ENCODE assay signal across 8 cellular contexts in genomic region chr16:23836404-23837291, GRCh38. TPM values are rescaled to one million over a fixed set of nuclear protein-coding genes. Genes with fewer than 3 reads are reported as not detected.
A peak's percentile ranks its signal among the peaks of the same experiment; 100 is the strongest.
DNase-seq lines count a peak whose midpoint lies in the region; ATAC-seq lines count a peak whose summit lies in the region.

No MANE protein-coding gene starts in this region.

- peak overlapping the region; percentile 79 for H3K4me3 ChIP-seq in CD4-positive, CD25-positive, alpha-beta regulatory T cell (ENCODE audit: low read depth, low read length)

- peak; percentile 50 to 71 (median 53) for DNase-seq in CD4-positive, CD25-positive, alpha-beta regulatory T cell
- DNase-seq in OCI-M1 (lab: John Stamatoyannopoulos, UW), result peak; percentile 75
- DNase-seq in activated naive CD4-positive, alpha-beta T cell treated with anti-CD3 and anti-CD28 coated beads, Interleukin-2, amount 10 ng/mL, durations not matched to agents 7 days and 5 days, result peak; percentile 72
- no peak for DNase-seq in left lobe of liver (ENCODE audit: low spot score)
- DNase-seq in cortex of kidney (lab: John Stamatoyannopoulos, UW), result no peak

- H3K4me1 ChIP-seq in CD4-positive, CD25-positive, alpha-beta regulatory T cell (ENCODE audit: control insufficient read depth, insufficient read depth, low read length, poor library complexity, severe bottlenecking), result peaks cover 61% of the 10 kb centered on the region

- peak overlapping the region; percentile 96 to 99 (median 98) for H3K4me3 Mint-ChIP-seq in CD4-positive, CD25-positive, alpha-beta regulatory T cell
- peak overlapping the region; percentile 93 for H3K4me3 Mint-ChIP-seq in activated naive CD4-positive, alpha-beta T cell treated with anti-CD3 and anti-CD28 coated beads, Interleukin-2, amount 10 ng/mL, durations not matched to agents 7 days and 5 days
- peak overlapping the region; percentile 89 for H3K4me3 Mint-ChIP-seq in stimulated activated memory B cell treated with anti-CD40 and anti-IgM and Interleukin-4, amounts not matched to agents 10 μg/mL and 1 μg/mL and 100 μg/mL, for 72 hours

- peaks cover 0 to 2% (median 0%) of the 10 kb centered on the region in 7 donors for H3K9me3 Mint-ChIP-seq in CD4-positive, CD25-positive, alpha-beta regulatory T cell
- H3K9me3 Mint-ChIP-seq in activated naive CD4-positive, alpha-beta T cell treated with anti-CD3 and anti-CD28 coated beads, Interleukin-2, amount 10 ng/mL, durations not matched to agents 7 days and 5 days, result no peaks in the 10 kb centered on the region
- no peaks in the 10 kb centered on the region for H3K9me3 Mint-ChIP-seq in stimulated activated memory B cell treated with anti-CD40 and anti-IgM and Interleukin-4, amounts not matched to agents 10 μg/mL and 1 μg/mL and 100 μg/mL, for 72 hours

- H3K9me3 ChIP-seq in CD4-positive, CD25-positive, alpha-beta regulatory T cell (ENCODE audit: control insufficient read depth in 2 of 2, low read length in 2 of 2), result no peaks in the 10 kb centered on the region

- H3K27ac ChIP-seq in CD4-positive, CD25-positive, alpha-beta regulatory T cell (ENCODE audit: insufficient read depth, low read length, poor library complexity, severe bottlenecking), result peak overlapping the region; percentile 57

- H3K36me3 Mint-ChIP-seq in CD4-positive, CD25-positive, alpha-beta regulatory T cell, result peaks cover 19% of the 10 kb centered on the region
- H3K36me3 Mint-ChIP-seq in activated naive CD4-positive, alpha-beta T cell treated with anti-CD3 and anti-CD28 coated beads, Interleukin-2, amount 10 ng/mL, durations not matched to agents 7 days and 5 days, result peaks cover 30% of the 10 kb centered on the region
- H3K36me3 Mint-ChIP-seq in stimulated activated memory B cell treated with anti-CD40 and anti-IgM and Interleukin-4, amounts not matched to agents 10 μg/mL and 1 μg/mL and 100 μg/mL, for 72 hours, result peaks cover 25% of the 10 kb centered on the region

- peaks cover 23 to 70% (median 46%) of the 10 kb centered on the region in 4 donors for H3K4me1 Mint-ChIP-seq in CD4-positive, CD25-positive, alpha-beta regulatory T cell
- peaks cover 61% of the 10 kb centered on the region for H3K4me1 Mint-ChIP-seq in activated naive CD4-positive, alpha-beta T cell treated with anti-CD3 and anti-CD28 coated beads, Interleukin-2, amount 10 ng/mL, durations not matched to agents 7 days and 5 days
- H3K4me1 Mint-ChIP-seq in stimulated activated memory B cell treated with anti-CD40 and anti-IgM and Interleukin-4, amounts not matched to agents 10 μg/mL and 1 μg/mL and 100 μg/mL, for 72 hours, result peaks cover 51% of the 10 kb centered on the region

- H3K36me3 ChIP-seq in CD4-positive, CD25-positive, alpha-beta regulatory T cell (ENCODE audit: control insufficient read depth, insufficient read depth, low read length), result peaks cover 5% of the 10 kb centered on the region

- H3K27me3 ChIP-seq in CD4-positive, CD25-positive, alpha-beta regulatory T cell (ENCODE audit: control insufficient read depth, insufficient read depth, low read length), result no peaks in the 10 kb centered on the region

- CTCF ChIA-PET in activated naive CD4-positive, alpha-beta T cell treated with anti-CD3 and anti-CD28 coated beads, Interleukin-2, amount 10 ng/mL, durations not matched to agents 7 days and 5 days (lab: Charles Lee), result interaction anchor here (0.6 to 2.0 kb wide), 4 partner anchors 10 to 173 kb away, joined by 3 to 5 read pairs (median 5); no protein-coding TSS in a partner anchor

- ATAC-seq in CD4-positive, CD25-positive, alpha-beta regulatory T cell (ENCODE audit: low read depth in 2 of 2), result peak; percentile 14 to 23
- ATAC-seq in GM21528 (IDR thresholded peaks at IDR 0.05; ENCODE audit: low FRiP score, unreplicated experiment), result peak; percentile 31
- peak; percentile 38 for ATAC-seq in left lobe of liver
- ATAC-seq in stimulated activated memory B cell treated with anti-CD40 and anti-IgM and Interleukin-4, amounts not matched to agents 10 μg/mL and 1 μg/mL and 100 μg/mL, for 72 hours, result peak; percentile 68
- ATAC-seq in HG02870 (IDR thresholded peaks at IDR 0.05; ENCODE audit: unreplicated experiment), result no peak

- H3K27me3 Mint-ChIP-seq in CD4-positive, CD25-positive, alpha-beta regulatory T cell, result peaks cover under 1% of the 10 kb centered on the region
- H3K27me3 Mint-ChIP-seq in activated naive CD4-positive, alpha-beta T cell treated with anti-CD3 and anti-CD28 coated beads, Interleukin-2, amount 10 ng/mL, durations not matched to agents 7 days and 5 days, result no peaks in the 10 kb centered on the region
- H3K27me3 Mint-ChIP-seq in stimulated activated memory B cell treated with anti-CD40 and anti-IgM and Interleukin-4, amounts not matched to agents 10 μg/mL and 1 μg/mL and 100 μg/mL, for 72 hours, result no peaks in the 10 kb centered on the region

- peak overlapping the region; percentile 87 to 96 (median 93) for H3K27ac Mint-ChIP-seq in CD4-positive, CD25-positive, alpha-beta regulatory T cell
- H3K27ac Mint-ChIP-seq in activated naive CD4-positive, alpha-beta T cell treated with anti-CD3 and anti-CD28 coated beads, Interleukin-2, amount 10 ng/mL, durations not matched to agents 7 days and 5 days, result peak overlapping the region; percentile 82
- peak overlapping the region; percentile 79 for H3K27ac Mint-ChIP-seq in stimulated activated memory B cell treated with anti-CD40 and anti-IgM and Interleukin-4, amounts not matched to agents 10 μg/mL and 1 μg/mL and 100 μg/mL, for 72 hours

RNA-seq across cellular contexts. Expression of gene PRKCB, which starts 0.9 kb away (rescaled TPM):
- total RNA-seq in CD4-positive, CD25-positive, alpha-beta regulatory T cell, result 83.1 TPM
- polyA plus RNA-seq in CD4-positive, CD25-positive, alpha-beta regulatory T cell, result 10 to 100 TPM; 37.4 to 54.7 (median 47.5) TPM
- 3.3 TPM for total RNA-seq in left lobe of liver

Comparison
In these comparisons a context has a peak if more than half of its experiments do, and no peak if none do; other contexts are left out.
1. DNase-seq: peak in CD4-positive, CD25-positive, alpha-beta regulatory T cell (3 of 3), OCI-M1 (single experiment) and activated naive CD4-positive, alpha-beta T cell treated with anti-CD3 and anti-CD28 coated beads, Interleukin-2, amount 10 ng/mL, durations not matched to agents 7 days and 5 days (single experiment); none in left lobe of liver (single experiment) and cortex of kidney (single experiment).
2. RNA of gene PRKCB, which starts 0.9 kb away (total RNA-seq): 83.1 TPM in CD4-positive, CD25-positive, alpha-beta regulatory T cell (single experiment); 3.3 TPM in left lobe of liver (single experiment); every median in the first group is over 10 times any median in the second.
3. Peak in every context shown above with its lines, with median percentiles within 50 percentile points of each other: H3K27ac Mint-ChIP-seq and H3K4me3 Mint-ChIP-seq.